ENCODE assay signal across 12 cellular contexts in the genomic region with DNA sequence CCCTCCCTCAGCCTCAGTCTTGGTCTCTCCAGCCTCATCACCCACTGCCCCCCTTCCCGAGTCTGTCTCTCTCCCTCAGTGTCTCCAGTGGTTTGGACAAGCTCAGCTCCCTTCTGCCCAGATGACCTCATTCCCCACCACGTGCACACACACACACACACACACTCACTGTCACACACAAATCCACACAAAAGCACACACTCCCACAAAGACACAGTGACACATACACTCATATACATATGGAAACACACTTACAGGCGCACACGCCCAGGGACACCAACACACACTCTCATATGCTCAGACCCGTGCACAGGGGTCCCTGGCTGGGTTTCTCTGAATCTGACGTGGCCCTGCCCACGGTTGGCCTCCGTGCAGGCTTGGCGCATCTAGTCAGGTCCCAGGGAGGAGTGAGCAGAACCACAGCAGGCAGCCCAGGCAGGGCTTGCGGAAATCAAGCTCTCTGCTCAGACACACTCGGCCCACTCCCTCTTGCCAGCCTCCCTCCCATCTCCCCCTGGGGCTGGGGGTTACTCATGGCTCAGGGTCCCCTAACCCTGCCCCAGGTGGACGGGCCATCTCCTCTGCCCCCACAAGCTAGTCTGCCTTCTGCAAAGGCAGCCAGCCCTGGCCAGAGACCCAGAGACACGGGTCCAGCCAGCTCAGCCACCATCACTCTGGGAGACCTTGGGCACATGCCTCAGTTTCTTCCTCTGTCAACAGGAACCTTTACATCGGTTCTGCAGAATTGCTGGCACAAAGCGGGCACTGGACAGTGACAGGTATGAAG. TPM values are rescaled to one million over a fixed set of nuclear protein-coding genes. Genes with fewer than 3 reads are reported as not detected.
DNase-seq lines count a peak whose midpoint lies in the region; ATAC-seq and TF ChIP-seq lines count a peak whose summit lies in the region.
"Had no signal": no experiment of that assay in that cellular context is flagged by ENCODE, and none has a peak within 500 bp of the region (broad histone marks: within the 10 kb centered on the region; RNA-seq: fewer than 3 reads in every experiment).

No MANE protein-coding gene starts in this region.

- ATAC-seq in heart left ventricle: peak; percentile 39 to 84 (median 64)
- ATAC-seq in GM19452 (IDR thresholded peaks at IDR 0.05; ENCODE audit: unreplicated experiment): no peak
- ATAC-seq: CD8-positive, alpha-beta T cell had no signal

- H2AFZ ChIP-seq in osteoblast (ENCODE audit: low read length): peak overlapping the region; percentile 16

- no peaks in the 10 kb centered on the region for H3K79me2 ChIP-seq in osteoblast (ENCODE audit: insufficient read depth, low read length)

- H3K4me2 ChIP-seq in osteoblast (ENCODE audit: insufficient read depth, low read length): peak overlapping the region; percentile 37

- intact Hi-C loops in heart left ventricle (cut with DNase I): no loop called here

- DNase-seq in EH (ENCODE audit: low read depth) (peak; percentile 72), SJCRH30 (peak; percentile 68 to 74), heart left ventricle (peak in 2 of 5 donors; percentile 60 to 71), osteoblast (ENCODE audit: insufficient read length, low spot score, missing footprints) (peak; percentile 95), SIG-M5 (lab: John Stamatoyannopoulos, UW) (no peak), foreskin melanocyte (no peak)
- DNase-seq in stimulated activated naive CD4-positive, alpha-beta T cell treated with Interleukin-2 at 50 U/mL for 16 hours (lab: John Stamatoyannopoulos, UW): no peak
- DNase-seq: caudate nucleus; CD8-positive, alpha-beta T cell; NCI-H524 treated with DMSO at 0.1 percent for 48 hours; stimulated activated CD4-positive, alpha-beta T cell treated with anti-CD3 and anti-CD28 coated beads, Interleukin-15, amount 100 ng/mL, for 24 hours had no signal

- H3K27ac ChIP-seq in SJCRH30: peak overlapping the region; percentile 28
- peak overlapping the region in 1 of 12 donors; percentile 38 for H3K27ac ChIP-seq in heart left ventricle
- H3K27ac ChIP-seq in osteoblast (ENCODE audit: low read depth, low read length): peak overlapping the region; percentile 57

- H3K9me3 ChIP-seq in SJCRH30 (replicated peaks): peaks cover 15% of the 10 kb centered on the region
- peaks cover 0 to 10% (median 4%) of the 10 kb centered on the region in 12 donors for H3K9me3 ChIP-seq in heart left ventricle
- no peaks in the 10 kb centered on the region for H3K9me3 ChIP-seq in osteoblast (ENCODE audit: low read depth, low read length)

- 62 to 80% (median 72%) methylated on average over 15 of the region's 15 CpGs for WGBS in heart left ventricle, 4 donors

- H3K36me3 ChIP-seq in SJCRH30: no peaks in the 10 kb centered on the region
- H3K36me3 ChIP-seq in heart left ventricle: no peaks in the 10 kb centered on the region
- no peaks in the 10 kb centered on the region for H3K36me3 ChIP-seq in osteoblast (ENCODE audit: insufficient read depth, low read length)

- H3K27me3 ChIP-seq in SJCRH30 (no peaks in the 10 kb centered on the region), heart left ventricle (no peaks in the 10 kb centered on the region), osteoblast (ENCODE audit: insufficient read depth, low read length) (no peaks in the 10 kb centered on the region)

- H4K20me1 ChIP-seq in osteoblast (ENCODE audit: insufficient read depth, low read length): no peaks in the 10 kb centered on the region

- no peak for TF ChIP-seq POLR2A in heart left ventricle (IDR thresholded peaks at IDR 0.05)

- no peak overlapping the region for H3K4me3 ChIP-seq in SJCRH30
- no peak overlapping the region for H3K4me3 ChIP-seq in heart left ventricle
- no peak overlapping the region for H3K4me3 ChIP-seq in osteoblast (ENCODE audit: insufficient read depth, low read length)

- TF ChIP-seq CTCF in heart left ventricle (IDR thresholded peaks at IDR 0.05): no peak
- no peak for TF ChIP-seq CTCF in osteoblast (IDR thresholded peaks at IDR 0.05; ENCODE audit: extremely low read depth, low read depth, low read length)

- peaks cover 35% of the 10 kb centered on the region for H3K4me1 ChIP-seq in SJCRH30
- H3K4me1 ChIP-seq in heart left ventricle: peaks cover 0 to 27% (median 12%) of the 10 kb centered on the region in 12 donors
- peaks cover 30% of the 10 kb centered on the region for H3K4me1 ChIP-seq in osteoblast (ENCODE audit: insufficient read depth, low read length)

RNA-seq across cellular contexts. Expression of gene FAM131C, which starts 38.5 kb away (rescaled TPM):
- 0.10 TPM in 1 of 2 replicates, not detected in the other for total RNA-seq in SJCRH30 (2014; rRNA removed; shearing (Covaris generic))
- total RNA-seq in heart left ventricle: 10 to 100 TPM in 1 of 9 donors, 1 to 10 TPM in 8; 1.2 to 17.8 (median 3.4) TPM
- polyA plus RNA-seq in heart left ventricle: 1 to 10 TPM; 1.1 to 9.3 TPM
- total RNA-seq in osteoblast: 0.36 TPM in 1 of 2 replicates, not detected in the other
- total RNA-seq: CD8-positive, alpha-beta T cell had no signal

RNA-seq across cellular contexts. Expression of gene EPHA2, which starts 43.9 kb away (rescaled TPM):
- total RNA-seq in SJCRH30 (2014; rRNA removed; shearing (Covaris generic)): 55.0 and 57.3 TPM in 2 replicates
- total RNA-seq in heart left ventricle: 10 to 100 TPM in 8 of 9 donors, 1 to 10 TPM in 1; 7.6 to 34.7 (median 14.8) TPM
- 10 to 100 TPM in 1 of 2 donors, 1 to 10 TPM in 1; 5.6 to 14.0 TPM for polyA plus RNA-seq in heart left ventricle
- total RNA-seq in osteoblast: 13.3 and 21.0 TPM in 2 replicates
- total RNA-seq: CD8-positive, alpha-beta T cell had no signal

Comparison
In these comparisons a context has a peak if more than half of its experiments do, and no peak if none do; other contexts are left out.
1. DNase-seq: peak in EH (single experiment), SJCRH30 (2 of 2) and osteoblast (single experiment); none in stimulated activated naive CD4-positive, alpha-beta T cell treated with Interleukin-2 at 50 U/mL for 16 hours (single experiment), SIG-M5 (single experiment) and foreskin melanocyte (single experiment).